ENCODE assay signal across 1 cellular context in genomic region chr19:58325623-58326022, GRCh38.
TF ChIP-seq lines count a peak whose summit lies in the region.

No MANE protein-coding gene starts in this region.

TF ChIP-seq in K562, 482 proteins besides CTCF, POLR2A, EP300 and RAD21:
- no peak for TF ChIP-seq ILK (tag; IDR thresholded peaks at IDR 0.05; ENCODE audit: borderline replicate concordance, low read depth)
- TF ChIP-seq NFRKB (IDR thresholded peaks at IDR 0.05; ENCODE audit: low read depth): no peak
- peak; percentile 32 for TF ChIP-seq CBFA2T2 (conservative IDR thresholded peaks at IDR 0.05)
- TF ChIP-seq NONO (IDR thresholded peaks at IDR 0.05; ENCODE audit: low read depth in 2 of 2, low read length in 1 of 2): no peak
- no peak for TF ChIP-seq STAT6 (CRISPR knock-in tag; IDR thresholded peaks at IDR 0.05)
- no peak for TF ChIP-seq MED1 (CRISPR knock-in tag; IDR thresholded peaks at IDR 0.05; ENCODE audit: borderline replicate concordance)
- no peak for TF ChIP-seq SAFB2 (IDR thresholded peaks at IDR 0.05; ENCODE audit: borderline replicate concordance, low read depth, low read length, severe bottlenecking)
- no peak for TF ChIP-seq SMAD4 (CRISPR knock-in tag; conservative IDR thresholded peaks at IDR 0.05)
- TF ChIP-seq MYBL2 (IDR thresholded peaks at IDR 0.05; ENCODE audit: low read depth): no peak
- no peak for TF ChIP-seq MYBL2 (CRISPR knock-in tag; IDR thresholded peaks at IDR 0.05; ENCODE audit: borderline replicate concordance)
- TF ChIP-seq ZNF282 (CRISPR knock-in tag; IDR thresholded peaks at IDR 0.05): no peak
- 0 out of 2 replicates have a peak, but pooled peaks have one; percentile 22 for TF ChIP-seq ZNF407 (IDR thresholded peaks at IDR 0.05; ENCODE audit: low read depth)
- TF ChIP-seq ZBTB49 (CRISPR knock-in tag; IDR thresholded peaks at IDR 0.05; ENCODE audit: borderline replicate concordance): no peak
- peak; percentile 37; the same call in 1 of the 2 replicates for TF ChIP-seq ATF3 (IDR thresholded peaks at IDR 0.05)
- TF ChIP-seq ATF3 (CRISPR knock-in tag; conservative IDR thresholded peaks at IDR 0.05): no peak
- TF ChIP-seq CBFA2T3 (IDR thresholded peaks at IDR 0.05): peak; percentile 48
